In the genomic region with DNA sequence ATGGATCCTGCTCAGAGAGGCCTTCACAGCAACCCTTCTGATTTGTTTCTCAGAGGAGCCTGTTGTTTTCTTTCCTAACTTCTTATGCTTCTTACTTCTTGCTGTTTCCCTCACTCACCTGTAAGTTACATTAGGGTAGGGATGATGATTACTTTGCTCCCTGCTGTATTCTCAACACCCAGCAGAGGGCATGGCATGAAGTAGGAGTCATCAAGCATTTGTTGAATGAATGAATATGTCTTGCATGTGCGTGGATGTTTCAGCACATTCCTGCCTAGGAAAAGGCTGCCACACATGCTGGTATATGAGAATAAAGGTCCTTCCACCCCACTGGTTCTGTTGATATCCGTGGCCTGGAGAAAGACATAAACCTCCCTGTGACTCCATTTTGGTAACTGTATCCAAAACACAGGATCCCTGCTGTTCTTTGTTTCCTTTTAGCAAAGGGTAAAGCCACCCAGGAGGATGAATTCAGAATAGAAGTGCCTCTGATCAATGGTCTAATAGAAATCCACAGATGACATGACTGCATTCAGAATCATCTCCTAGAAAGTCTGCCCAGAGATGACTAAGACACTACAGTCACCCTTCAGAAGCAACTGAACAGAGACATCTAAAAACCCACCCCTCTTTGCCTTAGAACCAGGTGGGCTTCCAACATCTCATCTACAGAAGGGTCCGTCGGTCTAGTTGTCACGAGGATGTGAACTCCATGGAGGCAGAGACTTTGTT, we compare ENCODE assay signal across 9 cellular contexts.
DNase-seq lines count a peak whose midpoint lies in the region; TF ChIP-seq lines count a peak whose summit lies in the region.
"Had no signal": no experiment of that assay in that cellular context is flagged by ENCODE, and none has a peak within 500 bp of the region (broad histone marks: within the 10 kb centered on the region; RNA-seq: fewer than 3 reads in every experiment).

No MANE protein-coding gene starts in this region.

- peak; percentile 60 for DNase-seq in AG20443 (ENCODE audit: low spot score)
- no peak for DNase-seq in GM13976 (ENCODE audit: low spot score)
- DNase-seq in RPMI8226, result peak; percentile 14
- peak; percentile 34 for DNase-seq in iris pigment epithelial cell (ENCODE audit: low read depth)
- no peak for DNase-seq in activated T-cell treated with anti-CD3 and anti-CD28 coated beads for 4 hours
- no peak for DNase-seq in LoVo (ENCODE audit: low spot score)
- DNase-seq in NCI-H2171 treated with DMSO at 0.1 percent for 48 hours (lab: John Stamatoyannopoulos, UW), result no peak
- no peak for DNase-seq in NCI-H1930 (lab: John Stamatoyannopoulos, UW)
- DNase-seq: naive B cell had no signal

- peak; percentile 7 for TF ChIP-seq CTCF in GM13976 (IDR thresholded peaks at IDR 0.05; ENCODE audit: borderline replicate concordance, control extremely low read depth, extremely low read depth, insufficient read depth, missing control alignments)

- in situ Hi-C loops in GM13976 (cut with MboI; ENCODE audit: low sequenced_read_pairs, unreplicated experiment), result no loop called here

Comparison
In these comparisons a context has a peak if more than half of its experiments do, and no peak if none do; other contexts are left out.
1. DNase-seq: peak in AG20443 (single experiment), RPMI8226 (single experiment) and iris pigment epithelial cell (single experiment); none in GM13976 (single experiment), activated T-cell treated with anti-CD3 and anti-CD28 coated beads for 4 hours (single experiment), LoVo (single experiment), NCI-H2171 treated with DMSO at 0.1 percent for 48 hours (single experiment) and NCI-H1930 (0 of 2).